11 cellular contexts compared by ENCODE assay signal in the genomic region with DNA sequence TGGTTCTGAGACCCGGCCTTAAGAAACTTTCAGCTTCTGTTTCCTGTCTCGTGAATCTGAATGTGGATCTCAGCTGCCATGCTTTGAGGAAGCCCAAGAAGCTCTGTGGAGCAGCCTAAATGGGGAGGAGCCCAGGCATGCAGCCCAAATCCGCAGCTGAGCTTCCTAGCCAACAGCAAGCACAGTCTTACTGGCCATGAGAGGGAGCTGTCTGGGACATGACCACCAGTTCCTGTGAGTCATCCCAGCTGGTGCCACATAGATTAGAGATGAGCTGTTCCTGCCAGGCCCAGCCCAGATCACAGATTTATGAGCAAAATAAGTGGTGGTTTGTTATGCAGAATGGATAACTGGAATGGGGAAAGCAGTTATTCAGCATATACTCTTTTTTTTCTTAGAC.
DNase-seq lines count a peak whose midpoint lies in the region; ATAC-seq and TF ChIP-seq lines count a peak whose summit lies in the region.
"Had no signal": no experiment of that assay in that cellular context is flagged by ENCODE, and none has a peak within 500 bp of the region (broad histone marks: within the 10 kb centered on the region; RNA-seq: fewer than 3 reads in every experiment).

No MANE protein-coding gene starts in this region.

- DNase-seq in AG10803 (ENCODE audit: low read depth) (peak; percentile 92), HCT116 (ENCODE audit: low read depth, low spot score) (peak; percentile 44), SW480 (ENCODE audit: low spot score) (peak; percentile 85), fibroblast of the conjunctiva (ENCODE audit: low read depth) (peak; percentile 55), NCI-H1436 (lab: John Stamatoyannopoulos, UW) (no peak), germinal center (ENCODE audit: low spot score) (no peak)
- DNase-seq: hippocampal formation, posterior cingulate gyrus had no signal

- H3K4me3 ChIP-seq in AG10803 (ENCODE audit: low read length) = no peak overlapping the region
- H3K4me3 ChIP-seq in HCT116 (replicated peaks in 1 of 2; ENCODE audit: low read depth in 1 of 2, low read length in 2 of 2) = no peak overlapping the region
- H3K4me3 ChIP-seq: SJCRH30 had no signal

- no peak for TF ChIP-seq POLR2A in HCT116 (IDR thresholded peaks at IDR 0.05; ENCODE audit: borderline replicate concordance, extremely low read depth, insufficient read depth, insufficient read length)

- peak; percentile 86 for ATAC-seq in HCT116
- ATAC-seq in HG02759 (IDR thresholded peaks at IDR 0.05; ENCODE audit: unreplicated experiment) = no peak
- no peak for ATAC-seq in stimulated activated memory B cell treated with anti-CD40 and anti-IgM and Interleukin-4, amounts not matched to agents 10 μg/mL and 1 μg/mL and 100 μg/mL, for 72 hours

- no peaks in the 10 kb centered on the region for H3K9me2 ChIP-seq in HCT116 (ENCODE audit: insufficient read depth)

- H3K27me3 ChIP-seq in HCT116 (ENCODE audit: insufficient read depth, low read length) = no peaks in the 10 kb centered on the region
- H3K27me3 ChIP-seq: SJCRH30 had no signal

- no peaks in the 10 kb centered on the region for H3K36me3 Mint-ChIP-seq in stimulated activated memory B cell treated with anti-CD40 and anti-IgM and Interleukin-4, amounts not matched to agents 10 μg/mL and 1 μg/mL and 100 μg/mL, for 72 hours

- H3K27me3 Mint-ChIP-seq in stimulated activated memory B cell treated with anti-CD40 and anti-IgM and Interleukin-4, amounts not matched to agents 10 μg/mL and 1 μg/mL and 100 μg/mL, for 72 hours = no peaks in the 10 kb centered on the region

- H3K9me3 ChIP-seq in HCT116 (ENCODE audit: control insufficient read depth in 1 of 2, insufficient read depth in 1 of 2, low read depth in 1 of 2, low read length in 2 of 2) = peaks cover 0 to 4% of the 10 kb centered on the region in 2 experiments; a peak in 1 of 4 replicates
- H3K9me3 ChIP-seq: SJCRH30 had no signal

- no peak overlapping the region for H2AFZ ChIP-seq in HCT116 (ENCODE audit: low read depth, low read length, poor library complexity, severe bottlenecking)

- no peak overlapping the region for H3K4me3 Mint-ChIP-seq in stimulated activated memory B cell treated with anti-CD40 and anti-IgM and Interleukin-4, amounts not matched to agents 10 μg/mL and 1 μg/mL and 100 μg/mL, for 72 hours

- H3K4me1 Mint-ChIP-seq in stimulated activated memory B cell treated with anti-CD40 and anti-IgM and Interleukin-4, amounts not matched to agents 10 μg/mL and 1 μg/mL and 100 μg/mL, for 72 hours = no peaks in the 10 kb centered on the region

- H3K4me2 ChIP-seq in HCT116 (ENCODE audit: low read length) = no peak overlapping the region

- peaks cover 10% of the 10 kb centered on the region for H3K9me3 Mint-ChIP-seq in stimulated activated memory B cell treated with anti-CD40 and anti-IgM and Interleukin-4, amounts not matched to agents 10 μg/mL and 1 μg/mL and 100 μg/mL, for 72 hours

- RAD21 ChIA-PET in HCT116 (lab: Charles Lee; ENCODE audit: low non-redundant PET in 1 of 2, low total read pairs in 2 of 2, uncharacterized antibody in 2 of 2, unreplicated experiment in 2 of 2) = no interaction called here

- no peak for TF ChIP-seq RAD21 in HCT116 (IDR thresholded peaks at IDR 0.05; ENCODE audit: low read depth)

- H4K20me1 ChIP-seq in HCT116 (ENCODE audit: insufficient read depth) = no peaks in the 10 kb centered on the region

- no TSS peak for BruUV-seq in HCT116 (replicated peaks; lab: Mats Ljungman, UMichigan)

- H3K79me2 ChIP-seq in HCT116 (ENCODE audit: insufficient read depth, low read length) = no peaks in the 10 kb centered on the region

- H3K4me1 ChIP-seq in HCT116 (ENCODE audit: control insufficient read depth in 1 of 2, insufficient read depth in 2 of 2, low read length in 2 of 2) = peaks cover 0 to 6% of the 10 kb centered on the region in 2 experiments; a peak in 2 of 4 replicates
- H3K4me1 ChIP-seq: SJCRH30 had no signal

- TF ChIP-seq CTCF in AG10803 (conservative IDR thresholded peaks at IDR 0.05; ENCODE audit: low read length) (peak; percentile 49), HCT116 (IDR thresholded peaks at IDR 0.05 in 2 of 3, conservative IDR thresholded peaks at IDR 0.05 in 1 of 3; ENCODE audit: borderline replicate concordance in 1 of 3, insufficient read depth in 1 of 3, low read depth in 2 of 3, low read length in 2 of 3) (peak in 2 of 3 experiments; percentile 15 to 21; a peak in 2 of 6 replicates)

- POLR2A ChIA-PET in HCT116 (lab: Charles Lee) = no interaction called here

- no peak overlapping the region for H3K9ac ChIP-seq in HCT116 (ENCODE audit: low read length)

- H3K36me3 ChIP-seq in HCT116 (ENCODE audit: control insufficient read depth in 1 of 2, insufficient read depth in 2 of 2, low read length in 2 of 2) = no peaks in the 10 kb centered on the region
- H3K36me3 ChIP-seq: SJCRH30 had no signal

- no peak overlapping the region for H3K27ac ChIP-seq in HCT116 (ENCODE audit: low read depth, low read length)
- H3K27ac ChIP-seq: SJCRH30 had no signal

- no peak overlapping the region for H3K27ac Mint-ChIP-seq in stimulated activated memory B cell treated with anti-CD40 and anti-IgM and Interleukin-4, amounts not matched to agents 10 μg/mL and 1 μg/mL and 100 μg/mL, for 72 hours

- CTCF ChIA-PET in HCT116 (lab: Charles Lee) = no interaction called here

- intact Hi-C loops in HCT116 (cut with micrococcal nuclease) = no loop called here

TF ChIP-seq in HCT116, 20 proteins besides CTCF, POLR2A, EP300 and RAD21:
- peak; percentile 50; the same call in 1 of the 2 replicates for TF ChIP-seq CBX3 (IDR thresholded peaks at IDR 0.05; ENCODE audit: low read depth)
- peak; percentile 44; the same call in 1 of the 2 replicates for TF ChIP-seq JUND (IDR thresholded peaks at IDR 0.05)
- TF ChIP-seq FOSL1 (IDR thresholded peaks at IDR 0.05; ENCODE audit: low read depth) = peak; percentile 44
- TF ChIP-seq YY1 (IDR thresholded peaks at IDR 0.05; ENCODE audit: extremely low read depth, insufficient replicate concordance, low read depth, low read length) = peak; percentile 53
- TF ChIP-seq CEBPB (IDR thresholded peaks at IDR 0.05; ENCODE audit: low read depth) = no peak

Comparison
In these comparisons a context has a peak if more than half of its experiments do, and no peak if none do; other contexts are left out.
1. DNase-seq: peak in AG10803 (single experiment), HCT116 (single experiment), SW480 (single experiment) and fibroblast of the conjunctiva (single experiment); none in NCI-H1436 (single experiment) and germinal center (single experiment).